9 cellular contexts compared by ENCODE assay signal in the genomic region with DNA sequence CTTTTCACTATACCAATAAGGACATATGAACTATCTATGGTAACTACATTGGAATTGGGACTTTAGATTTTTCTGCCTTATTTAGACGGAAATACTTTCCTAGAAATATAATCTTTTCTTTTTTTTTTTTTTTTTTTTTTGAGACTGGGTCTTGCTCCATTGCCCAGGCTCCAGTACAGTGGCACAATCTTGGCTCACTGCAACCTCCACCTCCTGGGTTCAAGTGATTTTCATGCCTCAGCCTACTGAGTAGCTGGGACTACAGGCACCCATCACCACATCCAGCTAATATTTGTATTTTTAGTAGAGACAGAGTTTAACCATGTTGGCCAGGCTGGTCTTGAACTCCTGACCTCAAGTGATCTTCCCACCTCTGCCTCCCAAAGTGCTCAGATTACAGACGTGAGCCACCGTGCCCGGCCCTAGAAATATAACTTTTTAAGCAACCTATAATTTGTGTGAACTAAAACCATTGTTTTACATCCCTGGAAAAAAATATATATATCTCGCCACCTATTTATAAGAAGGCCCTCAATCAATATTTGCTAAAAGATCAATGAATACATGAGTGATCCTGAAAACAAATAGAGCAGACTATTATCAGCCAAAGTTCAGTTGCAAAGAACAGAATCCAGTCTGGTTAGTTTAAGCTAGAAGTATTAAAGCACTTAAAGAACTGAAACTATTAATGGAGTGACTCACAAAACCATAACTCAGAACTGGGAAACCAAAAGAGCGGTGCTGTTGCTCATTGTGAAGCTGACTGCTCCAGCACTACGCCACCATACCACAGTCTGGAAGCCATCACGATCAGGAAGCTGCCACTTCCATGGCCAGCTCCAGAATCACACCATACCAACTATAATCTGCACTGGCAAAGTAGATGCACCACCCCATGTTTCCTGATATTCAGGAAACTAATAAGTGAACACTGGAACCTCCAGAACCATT. TPM values are rescaled to one million over a fixed set of nuclear protein-coding genes. Genes with fewer than 3 reads are reported as not detected.
DNase-seq lines count a peak whose midpoint lies in the region; ATAC-seq and TF ChIP-seq lines count a peak whose summit lies in the region.
"Had no signal": no experiment of that assay in that cellular context is flagged by ENCODE, and none has a peak within 500 bp of the region (broad histone marks: within the 10 kb centered on the region; RNA-seq: fewer than 3 reads in every experiment).

No MANE protein-coding gene starts in this region.

- TF ChIP-seq CTCF in prostate gland (IDR thresholded peaks at IDR 0.05) (no peak), GM23338 (conservative IDR thresholded peaks at IDR 0.05; ENCODE audit: low read depth in 2 of 2) (no peak)

- 79% methylated on average over 8 of the region's 8 CpGs for WGBS in prostate gland

- H3K4me1 ChIP-seq in CD4-positive, CD25-positive, alpha-beta regulatory T cell (ENCODE audit: control insufficient read depth, insufficient read depth, low read length, poor library complexity, severe bottlenecking): peaks cover 4% of the 10 kb centered on the region
- no peaks in the 10 kb centered on the region for H3K4me1 ChIP-seq in prostate gland (replicated peaks)
- peaks cover 11% of the 10 kb centered on the region; the same call in 1 of the 2 replicates for H3K4me1 ChIP-seq in GM23338 (ENCODE audit: insufficient read depth)

- no peaks in the 10 kb centered on the region for H3K36me3 Mint-ChIP-seq in CD4-positive, CD25-positive, alpha-beta regulatory T cell
- H3K36me3 Mint-ChIP-seq in activated naive CD8-positive, alpha-beta T cell treated with anti-CD3 and anti-CD28 coated beads, Interleukin-2, amount 50 U/mL, for 24 hours (ENCODE audit: low read depth): peaks cover 4% of the 10 kb centered on the region
- H3K36me3 Mint-ChIP-seq in GM23338 (ENCODE audit: low read depth): no peaks in the 10 kb centered on the region

- no peak overlapping the region for H2AFZ ChIP-seq in GM23338

- peaks cover 14 to 35% (median 25%) of the 10 kb centered on the region in 4 donors for H3K4me1 Mint-ChIP-seq in CD4-positive, CD25-positive, alpha-beta regulatory T cell
- peaks cover 78% of the 10 kb centered on the region for H3K4me1 Mint-ChIP-seq in activated naive CD8-positive, alpha-beta T cell treated with anti-CD3 and anti-CD28 coated beads, Interleukin-2, amount 50 U/mL, for 24 hours
- peaks cover 14% of the 10 kb centered on the region for H3K4me1 Mint-ChIP-seq in GM23338

- H3K27me3 ChIP-seq in CD4-positive, CD25-positive, alpha-beta regulatory T cell (ENCODE audit: control insufficient read depth, insufficient read depth, low read length): no peaks in the 10 kb centered on the region
- H3K27me3 ChIP-seq in prostate gland (replicated peaks; ENCODE audit: insufficient read depth) (no peaks in the 10 kb centered on the region), GM23338 (ENCODE audit: insufficient read depth) (no peaks in the 10 kb centered on the region)

- no peaks in the 10 kb centered on the region for H3K79me2 ChIP-seq in GM23338 (replicated peaks; ENCODE audit: insufficient read depth)

- peak in 1 of 3 donors; percentile 45 for DNase-seq in CD4-positive, CD25-positive, alpha-beta regulatory T cell
- peak; percentile 31 for DNase-seq in activated naive CD8-positive, alpha-beta T cell treated with anti-CD3 and anti-CD28 coated beads, Interleukin-2, amount 50 U/mL, for 24 hours
- DNase-seq in prostate gland (ENCODE audit: low spot score) (no peak), GM23338 (ENCODE audit: low spot score) (no peak), SK-N-DZ (ENCODE audit: low spot score) (no peak)
- DNase-seq in activated CD8-positive, alpha-beta memory T cell treated with anti-CD3 and anti-CD28 coated beads, Interleukin-2, amount 50 U/mL, for 4 hours: no peak

- no peaks in the 10 kb centered on the region for H3K9me3 ChIP-seq in CD4-positive, CD25-positive, alpha-beta regulatory T cell (ENCODE audit: control insufficient read depth in 2 of 2, low read length in 2 of 2)
- H3K9me3 ChIP-seq in prostate gland: no peaks in the 10 kb centered on the region

- peak overlapping the region; percentile 43 for H3K4me3 ChIP-seq in CD4-positive, CD25-positive, alpha-beta regulatory T cell (ENCODE audit: low read depth, low read length)
- H3K4me3 ChIP-seq in prostate gland (no peak overlapping the region), GM23338 (no peak overlapping the region)

- ATAC-seq in CD4-positive, CD25-positive, alpha-beta regulatory T cell (ENCODE audit: low read depth in 2 of 2): peak; percentile 66 to 71
- ATAC-seq in GM19372 (IDR thresholded peaks at IDR 0.05; ENCODE audit: low read depth, unreplicated experiment) (peak; percentile 45), HG03280 (IDR thresholded peaks at IDR 0.05; ENCODE audit: unreplicated experiment) (peak; percentile 53), GM23338 (no peak)
- ATAC-seq in activated naive CD8-positive, alpha-beta T cell treated with anti-CD3 and anti-CD28 coated beads, Interleukin-2, amount 50 U/mL, for 24 hours: peak; percentile 81
- ATAC-seq: Panc1 had no signal

- no peak overlapping the region for H3K4me2 ChIP-seq in GM23338

- H3F3A ChIP-seq in GM23338 (replicated peaks; ENCODE audit: low read depth): no peaks in the 10 kb centered on the region

- H3K4me3 Mint-ChIP-seq in CD4-positive, CD25-positive, alpha-beta regulatory T cell: peak overlapping the region in 3 of 4 donors; percentile 36 to 39 (median 38)
- H3K4me3 Mint-ChIP-seq in activated naive CD8-positive, alpha-beta T cell treated with anti-CD3 and anti-CD28 coated beads, Interleukin-2, amount 50 U/mL, for 24 hours: no peak overlapping the region
- no peak overlapping the region for H3K4me3 Mint-ChIP-seq in GM23338

- H3K27ac ChIP-seq in CD4-positive, CD25-positive, alpha-beta regulatory T cell (ENCODE audit: insufficient read depth, low read length, poor library complexity, severe bottlenecking): no peak overlapping the region
- H3K27ac ChIP-seq in prostate gland (no peak overlapping the region), GM23338 (ENCODE audit: low read depth) (no peak overlapping the region)

- TF ChIP-seq POLR2A in prostate gland (IDR thresholded peaks at IDR 0.05): no peak

- no peaks in the 10 kb centered on the region for H4K20me1 ChIP-seq in GM23338 (replicated peaks; ENCODE audit: insufficient read depth)

- H3K9me3 Mint-ChIP-seq in CD4-positive, CD25-positive, alpha-beta regulatory T cell: peaks cover 0 to 2% (median 0%) of the 10 kb centered on the region in 7 donors
- no peaks in the 10 kb centered on the region for H3K9me3 Mint-ChIP-seq in activated naive CD8-positive, alpha-beta T cell treated with anti-CD3 and anti-CD28 coated beads, Interleukin-2, amount 50 U/mL, for 24 hours
- H3K9me3 Mint-ChIP-seq in GM23338: no peaks in the 10 kb centered on the region

- H3K27ac Mint-ChIP-seq in CD4-positive, CD25-positive, alpha-beta regulatory T cell: peak overlapping the region in 2 of 3 donors; percentile 41 to 88
- H3K27ac Mint-ChIP-seq in activated naive CD8-positive, alpha-beta T cell treated with anti-CD3 and anti-CD28 coated beads, Interleukin-2, amount 50 U/mL, for 24 hours: peak overlapping the region; percentile 41
- H3K27ac Mint-ChIP-seq in GM23338: no peak overlapping the region

- no peaks in the 10 kb centered on the region; the same call in 1 of the 2 replicates for H3K9me2 ChIP-seq in GM23338 (ENCODE audit: insufficient read depth)

- H3K27me3 Mint-ChIP-seq in CD4-positive, CD25-positive, alpha-beta regulatory T cell: no peaks in the 10 kb centered on the region
- H3K27me3 Mint-ChIP-seq in activated naive CD8-positive, alpha-beta T cell treated with anti-CD3 and anti-CD28 coated beads, Interleukin-2, amount 50 U/mL, for 24 hours: peaks cover 8% of the 10 kb centered on the region
- H3K27me3 Mint-ChIP-seq in GM23338 (ENCODE audit: insufficient read depth, low read depth, poor library complexity): no peaks in the 10 kb centered on the region

- H3K36me3 ChIP-seq in CD4-positive, CD25-positive, alpha-beta regulatory T cell (ENCODE audit: control insufficient read depth, insufficient read depth, low read length): no peaks in the 10 kb centered on the region
- H3K36me3 ChIP-seq in prostate gland: no peaks in the 10 kb centered on the region
- no peaks in the 10 kb centered on the region for H3K36me3 ChIP-seq in GM23338 (ENCODE audit: insufficient read depth)

- intact Hi-C loops in prostate gland (cut with DNase I): no loop called here

TF ChIP-seq in GM23338, 12 proteins besides CTCF, POLR2A, EP300 and RAD21 (continues in another document):
- TF ChIP-seq NANOG (IDR thresholded peaks at IDR 0.05; ENCODE audit: borderline replicate concordance) (no peak), ZNF114 (CRISPR knock-in tag; IDR thresholded peaks at IDR 0.05) (no peak), STAT1 (IDR thresholded peaks at IDR 0.05; ENCODE audit: unreplicated experiment) (no peak), ZNF331 (CRISPR knock-in tag; IDR thresholded peaks at IDR 0.05; ENCODE audit: low read depth) (no peak)
- TF ChIP-seq, protein P1, sequence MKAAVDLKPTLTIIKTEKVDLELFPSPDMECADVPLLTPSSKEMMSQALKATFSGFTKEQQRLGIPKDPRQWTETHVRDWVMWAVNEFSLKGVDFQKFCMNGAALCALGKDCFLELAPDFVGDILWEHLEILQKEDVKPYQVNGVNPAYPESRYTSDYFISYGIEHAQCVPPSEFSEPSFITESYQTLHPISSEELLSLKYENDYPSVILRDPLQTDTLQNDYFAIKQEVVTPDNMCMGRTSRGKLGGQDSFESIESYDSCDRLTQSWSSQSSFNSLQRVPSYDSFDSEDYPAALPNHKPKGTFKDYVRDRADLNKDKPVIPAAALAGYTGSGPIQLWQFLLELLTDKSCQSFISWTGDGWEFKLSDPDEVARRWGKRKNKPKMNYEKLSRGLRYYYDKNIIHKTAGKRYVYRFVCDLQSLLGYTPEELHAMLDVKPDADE (IDR thresholded peaks at IDR 0.05): no peak

RNA-seq across cellular contexts. Expression of gene HNRNPLL, which starts 8.4 kb away (rescaled TPM):
- total RNA-seq in CD4-positive, CD25-positive, alpha-beta regulatory T cell: 124 TPM
- polyA plus RNA-seq in CD4-positive, CD25-positive, alpha-beta regulatory T cell: 10 to 100 TPM; 59.6 to 81.3 (median 69.9) TPM
- total RNA-seq in prostate gland: 10 to 100 TPM; 36.1 to 63.6 TPM
- 53.4 and 61.9 TPM in 2 replicates for total RNA-seq in GM23338 (2014; rRNA removed; shearing (Covaris generic))
- 42.2 and 42.5 TPM in 2 replicates for polyA plus RNA-seq in GM23338 (2016; fragmentation: Nextera tagmentation; extraction: Ambion mirVana)
- polyA plus RNA-seq in SK-N-DZ (2014; cell fraction: cytosol; rRNA removed): 31.4 and 34.4 TPM in 2 replicates
- 24.5 and 30.3 TPM in 2 replicates for polyA plus RNA-seq in SK-N-DZ (2014; cell fraction: nucleus; rRNA removed)

RNA-seq across cellular contexts. Expression of gene GALM, which starts 54.8 kb away (rescaled TPM):
- total RNA-seq in CD4-positive, CD25-positive, alpha-beta regulatory T cell: 46.8 TPM
- polyA plus RNA-seq in CD4-positive, CD25-positive, alpha-beta regulatory T cell: 10 to 100 TPM; 47.5 to 75.2 (median 51.4) TPM
- 10 to 100 TPM in 1 of 2 donors, 1 to 10 TPM in 1; 5.6 to 22.3 TPM for total RNA-seq in prostate gland
- 14.9 and 21.6 TPM in 2 replicates for total RNA-seq in GM23338 (2014; rRNA removed; shearing (Covaris generic))
- polyA plus RNA-seq in GM23338 (2016; fragmentation: Nextera tagmentation; extraction: Ambion mirVana): 9.3 and 9.6 TPM in 2 replicates
- 9.1 and 14.8 TPM in 2 replicates for polyA plus RNA-seq in SK-N-DZ (2014; cell fraction: cytosol; rRNA removed)
- 0.50 and 5.3 TPM in 2 replicates for polyA plus RNA-seq in SK-N-DZ (2014; cell fraction: nucleus; rRNA removed)

Comparison
In these comparisons a context has a peak if more than half of its experiments do, and no peak if none do; other contexts are left out.
1. H3K4me3 Mint-ChIP-seq: peak in CD4-positive, CD25-positive, alpha-beta regulatory T cell (3 of 4); none in activated naive CD8-positive, alpha-beta T cell treated with anti-CD3 and anti-CD28 coated beads, Interleukin-2, amount 50 U/mL, for 24 hours (single experiment) and GM23338 (single experiment).